In genomic region chr5:129046151-129046550, GRCh38 we compare ENCODE assay signal across 18 cellular contexts.
"Had no signal": no experiment of that assay in that cellular context is flagged by ENCODE, and none has a peak within 500 bp of the region (broad histone marks: within the 10 kb centered on the region; RNA-seq: fewer than 3 reads in every experiment).

No MANE protein-coding gene starts in this region.

- H2AFZ ChIP-seq: hepatocyte had no signal

- FAIRE-seq: islet of Langerhans, pancreas had no signal

- H3K9me3 ChIP-seq: pancreas, thyroid gland had no signal

- H3K36me3 ChIP-seq: pancreas, thyroid gland had no signal

- H3K27me3 ChIP-seq: hepatocyte, pancreas, thyroid gland had no signal

- H3K27ac ChIP-seq: coronary artery, hepatocyte, pancreas, thyroid gland had no signal

- H3K4me3 ChIP-seq: coronary artery, hepatocyte, pancreas, thyroid gland had no signal

- ATAC-seq: activated T-helper 17 cell treated with anti-CD3 and anti-CD28 coated beads, Interleukin-2, amount 50 U/mL, for 72 hours; left cardiac atrium; naive thymus-derived CD8-positive, alpha-beta T cell; pancreas; sciatic nerve; T-cell had no signal

- DNase-seq: activated CD4-positive, alpha-beta memory T cell treated with anti-CD3 and anti-CD28 coated beads, Interleukin-2, amount 10 ng/mL, durations not matched to agents 7 days and 5 days; activated CD4-positive, alpha-beta T cell treated with anti-CD3 and anti-CD28 coated beads for 48 hours; activated CD4-positive, CD25-positive, alpha-beta regulatory T cell; activated naive CD4-positive, alpha-beta T cell treated with Interleukin-2 at 50 U/mL for 16 hours; activated naive CD8-positive, alpha-beta T cell treated with anti-CD3 and anti-CD28 coated beads, Interleukin-2, amount 10 ng/mL, durations not matched to agents 7 days and 5 days; activated T-cell treated with anti-CD3 and anti-CD28 coated beads, Interleukin-2, amount 50 U/mL, for 1 hour; left cardiac atrium; naive thymus-derived CD8-positive, alpha-beta T cell; pancreas; stimulated activated CD4-positive, alpha-beta T cell treated with anti-CD3 and anti-CD28 coated beads, Interleukin-4, amount 100 ng/mL, for 24 hours; stimulated activated naive CD4-positive, alpha-beta T cell; T-cell; thyroid gland had no signal

- H3K4me2 ChIP-seq: hepatocyte had no signal

- H3K4me1 ChIP-seq: pancreas, thyroid gland had no signal
